8 cellular contexts compared by ENCODE assay signal in genomic region chr5:129903466-129904101, GRCh38. TPM values are rescaled to one million over a fixed set of nuclear protein-coding genes. Genes with fewer than 3 reads are reported as not detected.
A peak's percentile ranks its signal among the peaks of the same experiment; 100 is the strongest.
DNase-seq lines count a peak whose midpoint lies in the region; ATAC-seq and TF ChIP-seq lines count a peak whose summit lies in the region.

No MANE protein-coding gene starts in this region.

- H3K36me3 Mint-ChIP-seq in Caco-2 (ENCODE audit: insufficient read depth, unreplicated experiment) = peaks cover 5% of the 10 kb centered on the region

- H3K4me1 ChIP-seq in Caco-2 = peaks cover 15% of the 10 kb centered on the region
- H3K4me1 ChIP-seq in RWPE2 (ENCODE audit: insufficient read depth, poor library complexity, severe bottlenecking) = peaks cover 5% of the 10 kb centered on the region
- H3K4me1 ChIP-seq in esophagus squamous epithelium = peaks cover 11 to 35% (median 14%) of the 10 kb centered on the region in 3 donors

- WGBS in esophagus squamous epithelium, 2 donors = 5 to 16% methylated on average over 13 to 26 of the region's 29 CpGs

- no peak for TF ChIP-seq POLR2A in esophagus squamous epithelium (IDR thresholded peaks at IDR 0.05)

- no peaks in the 10 kb centered on the region; the same call in none of the 2 replicates for H3K27me3 ChIP-seq in Caco-2 (replicated peaks; ENCODE audit: control insufficient read depth, insufficient read depth, low read length)
- H3K27me3 ChIP-seq in RWPE2 (ENCODE audit: insufficient read depth, poor library complexity, severe bottlenecking) = peaks cover 36% of the 10 kb centered on the region
- peaks cover 0 to 52% (median 0%) of the 10 kb centered on the region in 4 donors for H3K27me3 ChIP-seq in esophagus squamous epithelium

- ATAC-seq in RWPE2 (ENCODE audit: low read depth) = peak; percentile 2; the same call in 2 of the 3 replicates
- peak; percentile 53 for ATAC-seq in omental fat pad (ENCODE audit: low FRiP score)

- intact Hi-C loops in Caco-2 (cut with micrococcal nuclease; ENCODE audit: unreplicated experiment) = loop anchor here (5.0 to 10.0 kb wide), 3 partner anchors 171 to 1209 kb away; no protein-coding TSS in a partner anchor
- intact Hi-C loops in esophagus squamous epithelium (cut with DNase I) = no loop called here

- CTCF ChIA-PET in Caco-2 (lab: Charles Lee) = no interaction called here

- H3K4me1 Mint-ChIP-seq in Caco-2 (ENCODE audit: low read depth, unreplicated experiment) = peaks cover 15% of the 10 kb centered on the region

- no peak for TF ChIP-seq CTCF in Caco-2 (IDR thresholded peaks at IDR 0.05; ENCODE audit: insufficient read depth in 1 of 2, low read depth in 1 of 2, low read length in 1 of 2, severe bottlenecking in 1 of 2, unreplicated experiment in 1 of 2)
- TF ChIP-seq CTCF in RWPE2 (IDR thresholded peaks at IDR 0.05; ENCODE audit: poor library complexity, severe bottlenecking) = no peak
- no peak for TF ChIP-seq CTCF in esophagus squamous epithelium (IDR thresholded peaks at IDR 0.05)
- TF ChIP-seq CTCF in omental fat pad (IDR thresholded peaks at IDR 0.05) = no peak

- H3K9me3 ChIP-seq in Caco-2 (no peaks in the 10 kb centered on the region), RWPE2 (ENCODE audit: severe bottlenecking) (no peaks in the 10 kb centered on the region), esophagus squamous epithelium (no peaks in the 10 kb centered on the region)

- BruUV-seq in Caco-2 (replicated peaks; lab: Mats Ljungman, UMichigan) = no TSS peak

- peaks cover 27% of the 10 kb centered on the region for H3K27me3 Mint-ChIP-seq in Caco-2 (ENCODE audit: insufficient read depth, unreplicated experiment)

- H3K27ac Mint-ChIP-seq in Caco-2 (ENCODE audit: unreplicated experiment) = peak overlapping the region; percentile 39

- H3K27ac ChIP-seq in RWPE2 (ENCODE audit: poor library complexity, severe bottlenecking) (no peak overlapping the region), esophagus squamous epithelium (peak overlapping the region; percentile 54 to 84 (median 79))

- DNase-seq in Caco-2 = peak in 1 of 2 experiments; percentile 17
- DNase-seq in RWPE2 (ENCODE audit: low spot score) = peak; percentile 67
- DNase-seq in esophagus squamous epithelium (lab: John Stamatoyannopoulos, UW) = no peak
- no peak for DNase-seq in omental fat pad (ENCODE audit: low spot score)
- no peak for DNase-seq in NCI-H69 (lab: John Stamatoyannopoulos, UW)
- DNase-seq in NCI-H2171 treated with DMSO at 0.1 percent for 48 hours (lab: John Stamatoyannopoulos, UW) = no peak
- DNase-seq in activated CD8-positive, alpha-beta memory T cell treated with anti-CD3 and anti-CD28 coated beads, Interleukin-2, amount 50 U/mL, for 4 hours = no peak
- no peak for DNase-seq in activated gamma-delta T cell (lab: John Stamatoyannopoulos, UW)

- H3K36me3 ChIP-seq in Caco-2 (ENCODE audit: control insufficient read depth, insufficient read depth, low read length) = no peaks in the 10 kb centered on the region
- H3K36me3 ChIP-seq in RWPE2 (ENCODE audit: low read depth) = no peaks in the 10 kb centered on the region
- no peaks in the 10 kb centered on the region for H3K36me3 ChIP-seq in esophagus squamous epithelium

- H3K4me3 Mint-ChIP-seq in Caco-2 (ENCODE audit: unreplicated experiment) = peak overlapping the region; percentile 88

- POLR2A ChIA-PET in Caco-2 (lab: Charles Lee) = no interaction called here

- H3K9me3 Mint-ChIP-seq in Caco-2 (ENCODE audit: unreplicated experiment) = no peaks in the 10 kb centered on the region

- H3K4me3 ChIP-seq in Caco-2 (ENCODE audit: low read depth, low read length) (peak overlapping the region; percentile 67), RWPE2 (ENCODE audit: severe bottlenecking) (peak overlapping the region; percentile 41), esophagus squamous epithelium (peak overlapping the region; percentile 65 to 86 (median 73))

RNA-seq across cellular contexts. Expression of gene CHSY3, which starts 0.7 kb away (rescaled TPM):
- total RNA-seq in Caco-2 (2022) (0.32 and 0.46 TPM in 2 replicates), esophagus squamous epithelium (1 to 10 TPM in 2 of 4 donors, under 1 TPM in 1, not detected in 1; 0.70 to 2.3 (median 1.3) TPM), omental fat pad (1 to 10 TPM; 3.1 to 6.9 (median 4.1) TPM)
